7 cellular contexts compared by ENCODE assay signal in the genomic region with DNA sequence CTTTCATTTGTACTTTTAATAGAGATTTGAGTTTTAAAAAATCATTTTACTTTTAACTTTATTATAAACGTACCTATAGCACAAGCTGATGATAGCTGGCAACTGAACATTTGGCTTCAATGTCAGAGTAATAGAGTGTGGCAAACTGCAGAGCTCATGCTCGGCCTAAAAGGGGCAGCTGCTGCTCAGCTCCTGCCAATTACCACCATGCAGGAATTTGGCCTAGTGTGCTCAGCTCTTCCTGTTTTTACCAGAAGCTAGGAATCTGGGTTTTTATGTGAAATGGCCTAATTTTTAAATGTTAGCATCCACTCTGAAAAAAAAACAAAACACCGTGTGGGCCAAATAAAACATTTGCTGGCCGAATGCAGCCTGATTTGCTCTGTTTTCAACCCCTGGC. TPM values are rescaled to one million over a fixed set of nuclear protein-coding genes. Genes with fewer than 3 reads are reported as not detected.
A peak's percentile ranks its signal among the peaks of the same experiment; 100 is the strongest.
DNase-seq lines count a peak whose midpoint lies in the region; ATAC-seq and TF ChIP-seq lines count a peak whose summit lies in the region.

No MANE protein-coding gene starts in this region.

- H3K27me3 ChIP-seq in GM23248 (replicated peaks; ENCODE audit: insufficient read depth) (no peaks in the 10 kb centered on the region), PC-9 (ENCODE audit: insufficient read depth, low read depth) (no peaks in the 10 kb centered on the region), endodermal cell (ENCODE audit: control insufficient read depth, insufficient read depth, low read length, poor library complexity, severe bottlenecking) (no peaks in the 10 kb centered on the region), parathyroid adenoma (ENCODE audit: control insufficient read depth, insufficient read depth, low read length) (no peaks in the 10 kb centered on the region)

- BruUV-seq in PC-9 (replicated peaks; lab: Mats Ljungman, UMichigan): no TSS peak

- H3K79me2 ChIP-seq in GM23248 (ENCODE audit: insufficient read depth) (peaks cover 82% of the 10 kb centered on the region), PC-9 (ENCODE audit: low read depth) (peaks cover 52% of the 10 kb centered on the region), parathyroid adenoma (peaks cover 32% of the 10 kb centered on the region)

- no peaks in the 10 kb centered on the region for H3K9me3 Mint-ChIP-seq in endodermal cell

- H3K27ac ChIP-seq in GM23248: peak overlapping the region; percentile 98
- no peak overlapping the region for H3K27ac ChIP-seq in PC-9
- H3K27ac ChIP-seq in endodermal cell (ENCODE audit: low read depth, low read length): no peak overlapping the region
- H3K27ac ChIP-seq in parathyroid adenoma: peak overlapping the region; percentile 90

- ATAC-seq in GM19397 (IDR thresholded peaks at IDR 0.05; ENCODE audit: unreplicated experiment): no peak
- no peak for ATAC-seq in GM21619 (IDR thresholded peaks at IDR 0.05; ENCODE audit: unreplicated experiment)

- H3K9me3 ChIP-seq in GM23248 (ENCODE audit: low read depth) (no peaks in the 10 kb centered on the region), PC-9 (ENCODE audit: insufficient read depth, low read depth) (no peaks in the 10 kb centered on the region), endodermal cell (ENCODE audit: control insufficient read depth, low read length) (no peaks in the 10 kb centered on the region), parathyroid adenoma (ENCODE audit: control insufficient read depth, low read length) (no peaks in the 10 kb centered on the region)

- no peak overlapping the region for H3K4me3 Mint-ChIP-seq in endodermal cell

- H3K4me3 ChIP-seq in GM23248: peak overlapping the region; percentile 100
- H3K4me3 ChIP-seq in PC-9: no peak overlapping the region; the same call in 1 of the 2 replicates
- peak overlapping the region; percentile 90 for H3K4me3 ChIP-seq in endodermal cell (ENCODE audit: low read length)
- no peak overlapping the region for H3K4me3 ChIP-seq in parathyroid adenoma (ENCODE audit: low read depth, low read length)

- DNase-seq in GM23248 (peak; percentile 72), PC-9 (no peak), endodermal cell (no peak), DMS53 (lab: John Stamatoyannopoulos, UW) (no peak)

- H3F3A ChIP-seq in GM23248 (ENCODE audit: insufficient read depth) (peaks cover 24% of the 10 kb centered on the region), PC-9 (ENCODE audit: insufficient read depth, low read depth) (no peaks in the 10 kb centered on the region; the same call in 1 of the 2 replicates)

- H4K20me1 ChIP-seq in GM23248 (ENCODE audit: insufficient read depth) (no peaks in the 10 kb centered on the region), PC-9 (ENCODE audit: insufficient read depth) (no peaks in the 10 kb centered on the region)

- in situ Hi-C loops in GM23248 (cut with MboI): no loop called here

- H3K36me3 ChIP-seq in GM23248 (ENCODE audit: low read depth) (peaks cover 14% of the 10 kb centered on the region), PC-9 (ENCODE audit: low read depth) (peaks cover 16% of the 10 kb centered on the region), endodermal cell (ENCODE audit: control insufficient read depth, insufficient read depth, low read length) (peaks cover 13% of the 10 kb centered on the region), parathyroid adenoma (ENCODE audit: control insufficient read depth, insufficient read depth, low read length) (no peaks in the 10 kb centered on the region)

- no peaks in the 10 kb centered on the region for H3K27me3 Mint-ChIP-seq in endodermal cell (ENCODE audit: insufficient read depth)

- no peak overlapping the region for H3K27ac Mint-ChIP-seq in endodermal cell

- H3K4me2 ChIP-seq in GM23248 (ENCODE audit: unreplicated experiment): peak overlapping the region; percentile 99
- H3K4me2 ChIP-seq in PC-9: peak overlapping the region; percentile 97
- H3K4me2 ChIP-seq in parathyroid adenoma (ENCODE audit: low read length): no peak overlapping the region

- POLR2A ChIA-PET in PC-9 (lab: Charles Lee; ENCODE audit: unreplicated experiment): interaction anchor here (0.5 to 0.7 kb wide), 3 partner anchors 35 to 412 kb away, joined by 3 to 9 read pairs (median 4); no protein-coding TSS in a partner anchor

- peaks cover 53% of the 10 kb centered on the region for H3K4me1 ChIP-seq in GM23248 (ENCODE audit: insufficient read depth)
- peaks cover 33% of the 10 kb centered on the region for H3K4me1 ChIP-seq in PC-9 (replicated peaks; ENCODE audit: insufficient read depth)
- H3K4me1 ChIP-seq in endodermal cell (ENCODE audit: control insufficient read depth, insufficient read depth, low read length): peaks cover 34% of the 10 kb centered on the region
- H3K4me1 ChIP-seq in parathyroid adenoma: peaks cover 21% of the 10 kb centered on the region

- H3K9me2 ChIP-seq in GM23248 (ENCODE audit: insufficient read depth): no peaks in the 10 kb centered on the region
- H3K9me2 ChIP-seq in PC-9 (ENCODE audit: insufficient read depth): no peaks in the 10 kb centered on the region

- CTCF ChIA-PET in PC-9 (lab: Charles Lee): no interaction called here

- H2AFZ ChIP-seq in GM23248 (peak overlapping the region; percentile 77), PC-9 (no peak overlapping the region), parathyroid adenoma (peak overlapping the region; percentile 33)

- H3K9ac ChIP-seq in GM23248: peak overlapping the region; percentile 96
- H3K9ac ChIP-seq in endodermal cell (ENCODE audit: extremely low read depth, low read length, poor library complexity, severe bottlenecking): no peak overlapping the region
- no peak overlapping the region for H3K9ac ChIP-seq in parathyroid adenoma

- intact Hi-C loops in PC-9 (cut with micrococcal nuclease; ENCODE audit: unreplicated experiment): loop anchor here (2.0 to 5.0 kb wide), 3 partner anchors 44 to 185 kb away; no protein-coding TSS in a partner anchor

- TF ChIP-seq CTCF in PC-9 (conservative IDR thresholded peaks at IDR 0.05): no peak
- TF ChIP-seq CTCF in endodermal cell (conservative IDR thresholded peaks at IDR 0.05): no peak
- no peak for TF ChIP-seq CTCF in parathyroid adenoma (IDR thresholded peaks at IDR 0.05)

- 3 to 8% methylated on average over 4 of the region's 4 CpGs for WGBS in GM23248 (ENCODE audit: low coverage in 1 of 2, low lambda C conversion rate in 2 of 2, missing lambda C conversion rate in 2 of 2), 2 experiments
- 66 to 70% methylated on average over 2 to 4 of the region's 4 CpGs for WGBS in endodermal cell (ENCODE audit: insufficient coverage in 1 of 2, insufficient read length in 1 of 2), 2 experiments

- H3K36me3 Mint-ChIP-seq in endodermal cell (ENCODE audit: low read depth): peaks cover 13% of the 10 kb centered on the region

- H3K4me1 Mint-ChIP-seq in endodermal cell: peaks cover 54% of the 10 kb centered on the region

RNA-seq across cellular contexts. Expression of gene IFT122, which starts 1.8 kb away (rescaled TPM):
- 16.3 and 25.4 TPM in 2 replicates for total RNA-seq in GM23248 (2014; rRNA removed; shearing (Covaris generic))
- polyA plus RNA-seq in GM23248 (2016; fragmentation: Nextera tagmentation; extraction: Ambion mirVana): 13.5 and 16.1 TPM in 2 replicates
- total RNA-seq in PC-9 (2021) (44.8 and 55.6 TPM in 2 replicates), endodermal cell (10 to 100 TPM; 36.0 to 46.6 TPM)
- polyA plus RNA-seq in endodermal cell (2013, experiment 1 of 2): 39.8 TPM
- polyA plus RNA-seq in endodermal cell (2013, experiment 2 of 2): 44.0 TPM

RNA-seq across cellular contexts. Expression of gene MBD4, which starts 2.0 kb away (rescaled TPM):
- 27.2 and 49.8 TPM in 2 replicates for total RNA-seq in GM23248 (2014; rRNA removed; shearing (Covaris generic))
- 36.2 and 36.8 TPM in 2 replicates for polyA plus RNA-seq in GM23248 (2016; fragmentation: Nextera tagmentation; extraction: Ambion mirVana)
- 48.6 and 49.4 TPM in 2 replicates for total RNA-seq in PC-9 (2021)
- total RNA-seq in endodermal cell: 10 to 100 TPM; 39.5 to 45.5 TPM
- 44.1 TPM for polyA plus RNA-seq in endodermal cell (2013, experiment 1 of 2)
- polyA plus RNA-seq in endodermal cell (2013, experiment 2 of 2): 36.1 TPM

RNA-seq across cellular contexts. Expression of gene EFCAB12, which starts 13.3 kb away (rescaled TPM):
- total RNA-seq in GM23248 (2014; rRNA removed; shearing (Covaris generic)): not detected in 2 replicates
- polyA plus RNA-seq in GM23248 (2016; fragmentation: Nextera tagmentation; extraction: Ambion mirVana): not detected in 2 replicates
- total RNA-seq in PC-9 (2021) (2.0 and 2.2 TPM in 2 replicates), endodermal cell (under 1 TPM; 0.33 to 0.73 TPM)
- 1.4 TPM for polyA plus RNA-seq in endodermal cell (2013, experiment 1 of 2)
- 0.70 TPM for polyA plus RNA-seq in endodermal cell (2013, experiment 2 of 2)

Comparison
In these comparisons a context has a peak if more than half of its experiments do, and no peak if none do; other contexts are left out.
1. H3K27ac ChIP-seq: peak in GM23248 (single experiment) and parathyroid adenoma (single experiment); none in PC-9 (single experiment) and endodermal cell (single experiment).
2. H3K4me3 ChIP-seq: peak in GM23248 (single experiment) and endodermal cell (single experiment); none in PC-9 (single experiment) and parathyroid adenoma (single experiment).